In genomic region chr4:161937151-161937550, GRCh38 we compare ENCODE assay signal across 28 cellular contexts.
"Had no signal": no experiment of that assay in that cellular context is flagged by ENCODE, and none has a peak within 500 bp of the region (broad histone marks: within the 10 kb centered on the region; RNA-seq: fewer than 3 reads in every experiment).

No MANE protein-coding gene starts in this region.

- DNase-seq: activated B cell treated with CpG ODN at 0.5 μM for 24 hours; activated CD4-positive, alpha-beta T cell treated with anti-CD3 and anti-CD28 coated beads for 36 hours; activated CD4-positive, alpha-beta T cell treated with anti-CD3 and anti-CD28 coated beads, Interleukin-2, amount 50 U/mL, for 4 hours; activated CD8-positive, alpha-beta memory T cell treated with anti-CD3 and anti-CD28 coated beads for 24 hours; activated CD8-positive, alpha-beta memory T cell treated with anti-CD3 and anti-CD28 coated beads, Interleukin-2, amount 50 U/mL, for 48 hours; activated naive CD4-positive, alpha-beta T cell; activated T-cell treated with anti-CD3 and anti-CD28 coated beads, Interleukin-2, amount 50 U/mL, for 4 hours; adrenal gland; cortex of kidney; foreskin melanocyte; immature natural killer cell; left lung; midbrain; natural killer cell; ovary; psoas muscle; stimulated activated CD4-positive, alpha-beta T cell treated with anti-CD3 and anti-CD28 coated beads, Interleukin-12 subunit alpha, Interleukin-12 subunit beta, amount 100 ng/mL, for 4 hours; substantia nigra; T-helper 17 cell; thyroid gland; upper lobe of right lung had no signal

- H3K36me3 ChIP-seq: adrenal gland, ascending aorta, left lung, ovary, right atrium auricular region, thyroid gland, upper lobe of right lung had no signal

- ATAC-seq: activated CD4-positive, alpha-beta T cell treated with anti-CD3 and anti-CD28 coated beads for 36 hours; activated T-cell treated with anti-CD3 and anti-CD28 coated beads, Interleukin-2, amount 50 U/mL, for 4 hours; left lung; natural killer cell; psoas muscle; T-helper 17 cell; upper lobe of right lung had no signal

- H3K4me3 ChIP-seq: adrenal gland, ascending aorta, left lung, lung, ovary, psoas muscle, right atrium auricular region, thyroid gland, upper lobe of right lung had no signal

- H3K9me3 Mint-ChIP-seq: activated B cell treated with CpG ODN at 0.5 μM for 24 hours had no signal

- H3K27me3 Mint-ChIP-seq: activated B cell treated with CpG ODN at 0.5 μM for 24 hours; activated CD4-positive, alpha-beta T cell treated with anti-CD3 and anti-CD28 coated beads for 36 hours; activated naive CD8-positive, alpha-beta T cell; central memory CD8-positive, alpha-beta T cell; stimulated activated naive CD8-positive, alpha-beta T cell treated with anti-CD3 and anti-CD28 coated beads, Interleukin-15, Interleukin-2, amounts not matched to agents 100 ng/mL and 50 ng/mL, for 24 hours; T-helper 17 cell had no signal

- H3K4me3 Mint-ChIP-seq: activated B cell treated with CpG ODN at 0.5 μM for 24 hours; activated CD4-positive, alpha-beta T cell treated with anti-CD3 and anti-CD28 coated beads for 36 hours; activated naive CD8-positive, alpha-beta T cell; activated T-cell treated with anti-CD3 and anti-CD28 coated beads, Interleukin-2, amount 50 U/mL, for 4 hours; central memory CD8-positive, alpha-beta T cell; immature natural killer cell; natural killer cell; stimulated activated naive CD8-positive, alpha-beta T cell treated with anti-CD3 and anti-CD28 coated beads, Interleukin-15, Interleukin-2, amounts not matched to agents 100 ng/mL and 50 ng/mL, for 24 hours; T-helper 17 cell had no signal

- H3K27ac ChIP-seq: adrenal gland, ascending aorta, left lung, ovary, psoas muscle, right atrium auricular region, thyroid gland, upper lobe of right lung had no signal

- H3K4me1 Mint-ChIP-seq: activated B cell treated with CpG ODN at 0.5 μM for 24 hours; activated CD4-positive, alpha-beta T cell treated with anti-CD3 and anti-CD28 coated beads for 36 hours; central memory CD8-positive, alpha-beta T cell; immature natural killer cell; natural killer cell; T-helper 17 cell had no signal

- H3K4me1 ChIP-seq: adrenal gland, ascending aorta, left lung, psoas muscle, right atrium auricular region, thyroid gland, upper lobe of right lung had no signal

- H3K27me3 ChIP-seq: adrenal gland, ascending aorta, left lung, ovary, right atrium auricular region, thyroid gland, upper lobe of right lung had no signal

- H3K27ac Mint-ChIP-seq: activated B cell treated with CpG ODN at 0.5 μM for 24 hours; activated CD4-positive, alpha-beta T cell treated with anti-CD3 and anti-CD28 coated beads for 36 hours; activated naive CD8-positive, alpha-beta T cell; activated T-helper 2 cell treated with anti-CD3 and anti-CD28 coated beads, Interferon-gamma antibody, Interleukin-2, Interleukin-4, amounts not matched to agents 10 μg/mL and 5 μg/mL and 100 μg/mL, durations not matched to agents 14 hours and 24 hours and 36 hours; immature natural killer cell; natural killer cell; stimulated activated naive CD8-positive, alpha-beta T cell treated with anti-CD3 and anti-CD28 coated beads, Interleukin-15, Interleukin-2, amounts not matched to agents 100 ng/mL and 50 ng/mL, for 24 hours; T-helper 17 cell had no signal

- H3K9me3 ChIP-seq: ascending aorta, left lung, ovary, right atrium auricular region, thyroid gland, upper lobe of right lung had no signal

- H3K36me3 Mint-ChIP-seq: activated naive CD8-positive, alpha-beta T cell; immature natural killer cell; natural killer cell had no signal
